Comparison of ENCODE assay signal across 1 cellular context in genomic region chr2:216107320-216107719, GRCh38.
TF ChIP-seq lines count a peak whose summit lies in the region.

No MANE protein-coding gene starts in this region.

TF ChIP-seq in endothelial cell of umbilical vein, 7 proteins besides CTCF, POLR2A, EP300 and RAD21:
- TF ChIP-seq EZH2 (IDR thresholded peaks at IDR 0.05; ENCODE audit: borderline replicate concordance, low read depth, low read length, severe bottlenecking): no peak
- TF ChIP-seq MYC (IDR thresholded peaks at IDR 0.05; ENCODE audit: low read depth, low read length): no peak
- no peak for TF ChIP-seq GATA2 (IDR thresholded peaks at IDR 0.05; ENCODE audit: insufficient read depth, insufficient read length, low read depth, low read length)
- no peak for TF ChIP-seq POLR2AphosphoS5 (IDR thresholded peaks at IDR 0.05; ENCODE audit: insufficient read depth, low read depth, low read length)
- no peak for TF ChIP-seq MAX (IDR thresholded peaks at IDR 0.05; ENCODE audit: insufficient read depth, insufficient read length)
- TF ChIP-seq JUN (IDR thresholded peaks at IDR 0.05; ENCODE audit: borderline replicate concordance, insufficient read depth, insufficient read length, low read depth): no peak
- TF ChIP-seq FOS (IDR thresholded peaks at IDR 0.05; ENCODE audit: borderline replicate concordance, insufficient read depth, low read length): no peak
